In genomic region chr18:70358105-70358406, GRCh38 we compare ENCODE assay signal across 8 cellular contexts.
A peak's percentile ranks its signal among the peaks of the same experiment; 100 is the strongest.
DNase-seq lines count a peak whose midpoint lies in the region; ATAC-seq, FAIRE-seq and TF ChIP-seq lines count a peak whose summit lies in the region.
"Not testable (repeated sequence)": the region's sequence is repeated elsewhere in the genome, so short reads cannot be mapped to it uniquely, and the experiment has no call there.

No MANE protein-coding gene starts in this region.

- H3K27me3 ChIP-seq in PC-9 (ENCODE audit: insufficient read depth, low read depth); bronchial epithelial cell (ENCODE audit: control insufficient read depth, insufficient read depth, low read length); keratinocyte (ENCODE audit: control insufficient read depth, extremely low read depth, insufficient read depth, low read length); thoracic aorta (replicated peaks; ENCODE audit: insufficient read depth): not testable (repeated sequence)

- not testable (repeated sequence) for H3K4me3 ChIP-seq in PC-9; bronchial epithelial cell (ENCODE audit: low read depth, low read length); keratinocyte (ENCODE audit: control insufficient read depth in 2 of 3, extremely low read depth in 1 of 3, insufficient read depth in 2 of 3, low read depth in 1 of 3, low read length in 3 of 3); thoracic aorta

- H2AFZ ChIP-seq in PC-9; keratinocyte (ENCODE audit: control insufficient read depth, low read length): not testable (repeated sequence)

- H3K9ac ChIP-seq in keratinocyte (ENCODE audit: control insufficient read depth, extremely low read depth, insufficient read depth, low read length) = peak overlapping the region; percentile 65

- not testable (repeated sequence) for H3K79me2 ChIP-seq in PC-9 (ENCODE audit: low read depth); keratinocyte (ENCODE audit: control insufficient read depth, insufficient read depth, low read length)

- FAIRE-seq in bronchial epithelial cell (lab: Jason Lieb, UNC); keratinocyte (lab: Jason Lieb, UNC): not testable (repeated sequence)

- POLR2A ChIA-PET in PC-9 (lab: Charles Lee; ENCODE audit: unreplicated experiment) = interaction anchor here (0.7 kb wide), 2 partner anchors 72 to 148 kb away, joined by 6 to 8 read pairs; no protein-coding TSS in a partner anchor

- not testable (repeated sequence) for H4K20me1 ChIP-seq in PC-9 (ENCODE audit: insufficient read depth); keratinocyte (ENCODE audit: control insufficient read depth, extremely low read depth, insufficient read depth, low read length)

- H3K36me3 ChIP-seq in PC-9 (ENCODE audit: low read depth) = peaks cover 16% of the 10 kb centered on the region; the same call in 1 of the 2 replicates
- H3K36me3 ChIP-seq in bronchial epithelial cell (ENCODE audit: control insufficient read depth, insufficient read depth, low read length); keratinocyte (ENCODE audit: control insufficient read depth in 2 of 2, extremely low read depth in 1 of 2, insufficient read depth in 2 of 2, low read length in 2 of 2); thoracic aorta: not testable (repeated sequence)

- not testable (repeated sequence) for TF ChIP-seq CTCF in PC-9 (conservative IDR thresholded peaks at IDR 0.05); bronchial epithelial cell (IDR thresholded peaks at IDR 0.05; ENCODE audit: insufficient read depth, low read length, severe bottlenecking); keratinocyte (optimal IDR thresholded peaks at IDR 0.05 in 1 of 3, IDR thresholded peaks at IDR 0.05 in 1 of 3, conservative IDR thresholded peaks at IDR 0.05 in 1 of 3; ENCODE audit: extremely low read depth in 1 of 3, insufficient read depth in 2 of 3, low read length in 3 of 3); thoracic aorta (IDR thresholded peaks at IDR 0.05)

- peak overlapping the region; percentile 94 for H3K27ac ChIP-seq in PC-9
- H3K27ac ChIP-seq in keratinocyte (ENCODE audit: control insufficient read depth, insufficient read depth, low read length) = peak overlapping the region; percentile 83
- H3K27ac ChIP-seq in thoracic aorta = not testable (repeated sequence)

- H3K9me1 ChIP-seq in keratinocyte (ENCODE audit: control insufficient read depth, extremely low read depth, insufficient read depth, low read length) = not testable (repeated sequence)

- peak overlapping the region; percentile 64 for H3K4me2 ChIP-seq in PC-9
- peak overlapping the region; percentile 65 for H3K4me2 ChIP-seq in keratinocyte (ENCODE audit: control insufficient read depth, extremely low read depth, insufficient read depth, low read depth, low read length)

- H3K4me1 ChIP-seq in PC-9 (replicated peaks; ENCODE audit: insufficient read depth) (peaks cover 43% of the 10 kb centered on the region), keratinocyte (ENCODE audit: control insufficient read depth, extremely low read depth, insufficient read depth, low read length) (peaks cover 17% of the 10 kb centered on the region)
- not testable (repeated sequence) for H3K4me1 ChIP-seq in thoracic aorta (ENCODE audit: control insufficient read depth in 1 of 2, low read depth in 2 of 2)

- dilution Hi-C loops in keratinocyte (cut with MboI; ENCODE audit: extremely low pct_ligation_motif_present, low sequenced_read_pairs) = not testable (repeated sequence)

- peak; percentile 54 for ATAC-seq in GM19372 (IDR thresholded peaks at IDR 0.05; ENCODE audit: low read depth, unreplicated experiment)
- ATAC-seq in HG02610 (IDR thresholded peaks at IDR 0.05; ENCODE audit: unreplicated experiment) = peak; percentile 83
- ATAC-seq in HG03432 (IDR thresholded peaks at IDR 0.05; ENCODE audit: unreplicated experiment) = peak; percentile 94
- ATAC-seq in thoracic aorta (ENCODE audit: insufficient number of reproducible peaks, low FRiP score, low read depth) = peak; percentile 36

- intact Hi-C loops in PC-9 (cut with micrococcal nuclease; ENCODE audit: unreplicated experiment) = loop anchor here (1.0 kb wide), 1 partner anchor 64 kb away; no protein-coding TSS in a partner anchor

- CTCF ChIA-PET in PC-9 (lab: Charles Lee) = not testable (repeated sequence)

- H3F3A ChIP-seq in PC-9 (ENCODE audit: insufficient read depth, low read depth) = peaks cover 46% of the 10 kb centered on the region

- not testable (repeated sequence) for BruUV-seq in PC-9 (replicated peaks; lab: Mats Ljungman, UMichigan)

- peaks cover 26% of the 10 kb centered on the region for H3K9me3 ChIP-seq in PC-9 (ENCODE audit: insufficient read depth, low read depth)
- not testable (repeated sequence) for H3K9me3 ChIP-seq in keratinocyte (ENCODE audit: control insufficient read depth, low read depth, low read length); thoracic aorta

- DNase-seq in GM03348 (ENCODE audit: low spot score) (peak; percentile 56), PC-9 (peak; percentile 46 to 93), bronchial epithelial cell (ENCODE audit: low read depth) (peak; percentile 92), keratinocyte (ENCODE audit: low read depth, low spot score) (peak; percentile 36)
- DNase-seq in thoracic aorta (ENCODE audit: low spot score) = not testable (repeated sequence)

- not testable (repeated sequence) for H3K9me2 ChIP-seq in PC-9 (ENCODE audit: insufficient read depth)

Comparison
In these comparisons a context has a peak if more than half of its experiments do, and no peak if none do; other contexts are left out.
1. ATAC-seq: peak in every context shown above with its lines; median percentile 94 in HG03432; 83 in HG02610; 54 in GM19372; 36 in thoracic aorta.